1 cellular context compared by ENCODE assay signal in the genomic region with DNA sequence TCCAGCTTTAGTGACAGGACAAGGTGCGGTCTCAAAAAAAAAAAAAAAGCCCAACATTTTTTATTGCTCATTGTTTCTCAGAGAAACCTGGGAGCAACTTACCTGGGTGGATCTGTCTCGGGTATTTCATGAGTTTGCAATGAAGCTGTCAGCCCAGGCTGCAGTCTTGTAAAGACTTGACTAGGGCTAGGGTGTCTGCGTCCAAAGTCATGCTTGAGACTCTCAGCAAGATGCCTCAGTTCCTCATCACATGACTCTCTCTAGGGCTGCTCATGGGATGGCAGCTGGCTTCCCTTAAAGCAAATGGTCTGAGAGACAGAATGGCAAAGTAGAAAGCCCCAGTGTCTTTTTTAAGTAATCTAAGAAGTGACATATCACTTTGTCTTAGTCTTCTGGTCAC.
TF ChIP-seq lines count a peak whose summit lies in the region.

No MANE protein-coding gene starts in this region.

TF ChIP-seq in GM12878, 131 proteins besides CTCF, POLR2A, EP300 and RAD21:
- TF ChIP-seq SREBF1 (IDR thresholded peaks at IDR 0.05; ENCODE audit: low read length) = no peak
- TF ChIP-seq, protein P1, sequence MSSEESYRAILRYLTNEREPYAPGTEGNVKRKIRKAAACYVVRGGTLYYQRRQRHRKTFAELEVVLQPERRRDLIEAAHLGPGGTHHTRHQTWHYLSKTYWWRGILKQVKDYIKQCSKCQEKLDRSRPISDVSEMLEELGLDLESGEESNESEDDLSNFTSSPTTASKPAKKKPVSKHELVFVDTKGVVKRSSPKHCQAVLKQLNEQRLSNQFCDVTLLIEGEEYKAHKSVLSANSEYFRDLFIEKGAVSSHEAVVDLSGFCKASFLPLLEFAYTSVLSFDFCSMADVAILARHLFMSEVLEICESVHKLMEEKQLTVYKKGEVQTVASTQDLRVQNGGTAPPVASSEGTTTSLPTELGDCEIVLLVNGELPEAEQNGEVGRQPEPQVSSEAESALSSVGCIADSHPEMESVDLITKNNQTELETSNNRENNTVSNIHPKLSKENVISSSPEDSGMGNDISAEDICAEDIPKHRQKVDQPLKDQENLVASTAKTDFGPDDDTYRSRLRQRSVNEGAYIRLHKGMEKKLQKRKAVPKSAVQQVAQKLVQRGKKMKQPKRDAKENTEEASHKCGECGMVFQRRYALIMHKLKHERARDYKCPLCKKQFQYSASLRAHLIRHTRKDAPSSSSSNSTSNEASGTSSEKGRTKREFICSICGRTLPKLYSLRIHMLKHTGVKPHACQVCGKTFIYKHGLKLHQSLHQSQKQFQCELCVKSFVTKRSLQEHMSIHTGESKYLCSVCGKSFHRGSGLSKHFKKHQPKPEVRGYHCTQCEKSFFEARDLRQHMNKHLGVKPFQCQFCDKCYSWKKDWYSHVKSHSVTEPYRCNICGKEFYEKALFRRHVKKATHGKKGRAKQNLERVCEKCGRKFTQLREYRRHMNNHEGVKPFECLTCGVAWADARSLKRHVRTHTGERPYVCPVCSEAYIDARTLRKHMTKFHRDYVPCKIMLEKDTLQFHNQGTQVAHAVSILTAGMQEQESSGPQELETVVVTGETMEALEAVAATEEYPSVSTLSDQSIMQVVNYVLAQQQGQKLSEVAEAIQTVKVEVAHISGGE (CRISPR knock-in tag; IDR thresholded peaks at IDR 0.05) = no peak
- TF ChIP-seq, protein P2, sequence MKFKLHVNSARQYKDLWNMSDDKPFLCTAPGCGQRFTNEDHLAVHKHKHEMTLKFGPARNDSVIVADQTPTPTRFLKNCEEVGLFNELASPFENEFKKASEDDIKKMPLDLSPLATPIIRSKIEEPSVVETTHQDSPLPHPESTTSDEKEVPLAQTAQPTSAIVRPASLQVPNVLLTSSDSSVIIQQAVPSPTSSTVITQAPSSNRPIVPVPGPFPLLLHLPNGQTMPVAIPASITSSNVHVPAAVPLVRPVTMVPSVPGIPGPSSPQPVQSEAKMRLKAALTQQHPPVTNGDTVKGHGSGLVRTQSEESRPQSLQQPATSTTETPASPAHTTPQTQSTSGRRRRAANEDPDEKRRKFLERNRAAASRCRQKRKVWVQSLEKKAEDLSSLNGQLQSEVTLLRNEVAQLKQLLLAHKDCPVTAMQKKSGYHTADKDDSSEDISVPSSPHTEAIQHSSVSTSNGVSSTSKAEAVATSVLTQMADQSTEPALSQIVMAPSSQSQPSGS (IDR thresholded peaks at IDR 0.05; ENCODE audit: low read length) = no peak
- no peak for TF ChIP-seq EZH2 (IDR thresholded peaks at IDR 0.05; ENCODE audit: borderline replicate concordance, control insufficient read depth, low read depth, low read length)
- TF ChIP-seq, protein P3, sequence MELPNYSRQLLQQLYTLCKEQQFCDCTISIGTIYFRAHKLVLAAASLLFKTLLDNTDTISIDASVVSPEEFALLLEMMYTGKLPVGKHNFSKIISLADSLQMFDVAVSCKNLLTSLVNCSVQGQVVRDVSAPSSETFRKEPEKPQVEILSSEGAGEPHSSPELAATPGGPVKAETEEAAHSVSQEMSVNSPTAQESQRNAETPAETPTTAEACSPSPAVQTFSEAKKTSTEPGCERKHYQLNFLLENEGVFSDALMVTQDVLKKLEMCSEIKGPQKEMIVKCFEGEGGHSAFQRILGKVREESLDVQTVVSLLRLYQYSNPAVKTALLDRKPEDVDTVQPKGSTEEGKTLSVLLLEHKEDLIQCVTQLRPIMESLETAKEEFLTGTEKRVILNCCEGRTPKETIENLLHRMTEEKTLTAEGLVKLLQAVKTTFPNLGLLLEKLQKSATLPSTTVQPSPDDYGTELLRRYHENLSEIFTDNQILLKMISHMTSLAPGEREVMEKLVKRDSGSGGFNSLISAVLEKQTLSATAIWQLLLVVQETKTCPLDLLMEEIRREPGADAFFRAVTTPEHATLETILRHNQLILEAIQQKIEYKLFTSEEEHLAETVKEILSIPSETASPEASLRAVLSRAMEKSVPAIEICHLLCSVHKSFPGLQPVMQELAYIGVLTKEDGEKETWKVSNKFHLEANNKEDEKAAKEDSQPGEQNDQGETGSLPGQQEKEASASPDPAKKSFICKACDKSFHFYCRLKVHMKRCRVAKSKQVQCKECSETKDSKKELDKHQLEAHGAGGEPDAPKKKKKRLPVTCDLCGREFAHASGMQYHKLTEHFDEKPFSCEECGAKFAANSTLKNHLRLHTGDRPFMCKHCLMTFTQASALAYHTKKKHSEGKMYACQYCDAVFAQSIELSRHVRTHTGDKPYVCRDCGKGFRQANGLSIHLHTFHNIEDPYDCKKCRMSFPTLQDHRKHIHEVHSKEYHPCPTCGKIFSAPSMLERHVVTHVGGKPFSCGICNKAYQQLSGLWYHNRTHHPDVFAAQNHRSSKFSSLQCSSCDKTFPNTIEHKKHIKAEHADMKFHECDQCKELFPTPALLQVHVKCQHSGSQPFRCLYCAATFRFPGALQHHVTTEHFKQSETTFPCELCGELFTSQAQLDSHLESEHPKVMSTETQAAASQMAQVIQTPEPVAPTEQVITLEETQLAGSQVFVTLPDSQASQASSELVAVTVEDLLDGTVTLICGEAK (IDR thresholded peaks at IDR 0.05; ENCODE audit: borderline replicate concordance) = no peak
- TF ChIP-seq, protein P4, sequence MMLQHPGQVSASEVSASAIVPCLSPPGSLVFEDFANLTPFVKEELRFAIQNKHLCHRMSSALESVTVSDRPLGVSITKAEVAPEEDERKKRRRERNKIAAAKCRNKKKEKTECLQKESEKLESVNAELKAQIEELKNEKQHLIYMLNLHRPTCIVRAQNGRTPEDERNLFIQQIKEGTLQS (IDR thresholded peaks at IDR 0.05; ENCODE audit: borderline replicate concordance, extremely low read depth, low read depth, low read length) = no peak
- TF ChIP-seq, protein P5, sequence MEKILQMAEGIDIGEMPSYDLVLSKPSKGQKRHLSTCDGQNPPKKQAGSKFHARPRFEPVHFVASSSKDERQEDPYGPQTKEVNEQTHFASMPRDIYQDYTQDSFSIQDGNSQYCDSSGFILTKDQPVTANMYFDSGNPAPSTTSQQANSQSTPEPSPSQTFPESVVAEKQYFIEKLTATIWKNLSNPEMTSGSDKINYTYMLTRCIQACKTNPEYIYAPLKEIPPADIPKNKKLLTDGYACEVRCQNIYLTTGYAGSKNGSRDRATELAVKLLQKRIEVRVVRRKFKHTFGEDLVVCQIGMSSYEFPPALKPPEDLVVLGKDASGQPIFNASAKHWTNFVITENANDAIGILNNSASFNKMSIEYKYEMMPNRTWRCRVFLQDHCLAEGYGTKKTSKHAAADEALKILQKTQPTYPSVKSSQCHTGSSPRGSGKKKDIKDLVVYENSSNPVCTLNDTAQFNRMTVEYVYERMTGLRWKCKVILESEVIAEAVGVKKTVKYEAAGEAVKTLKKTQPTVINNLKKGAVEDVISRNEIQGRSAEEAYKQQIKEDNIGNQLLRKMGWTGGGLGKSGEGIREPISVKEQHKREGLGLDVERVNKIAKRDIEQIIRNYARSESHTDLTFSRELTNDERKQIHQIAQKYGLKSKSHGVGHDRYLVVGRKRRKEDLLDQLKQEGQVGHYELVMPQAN (conservative IDR thresholded peaks at IDR 0.05) = no peak
- TF ChIP-seq, protein P6, sequence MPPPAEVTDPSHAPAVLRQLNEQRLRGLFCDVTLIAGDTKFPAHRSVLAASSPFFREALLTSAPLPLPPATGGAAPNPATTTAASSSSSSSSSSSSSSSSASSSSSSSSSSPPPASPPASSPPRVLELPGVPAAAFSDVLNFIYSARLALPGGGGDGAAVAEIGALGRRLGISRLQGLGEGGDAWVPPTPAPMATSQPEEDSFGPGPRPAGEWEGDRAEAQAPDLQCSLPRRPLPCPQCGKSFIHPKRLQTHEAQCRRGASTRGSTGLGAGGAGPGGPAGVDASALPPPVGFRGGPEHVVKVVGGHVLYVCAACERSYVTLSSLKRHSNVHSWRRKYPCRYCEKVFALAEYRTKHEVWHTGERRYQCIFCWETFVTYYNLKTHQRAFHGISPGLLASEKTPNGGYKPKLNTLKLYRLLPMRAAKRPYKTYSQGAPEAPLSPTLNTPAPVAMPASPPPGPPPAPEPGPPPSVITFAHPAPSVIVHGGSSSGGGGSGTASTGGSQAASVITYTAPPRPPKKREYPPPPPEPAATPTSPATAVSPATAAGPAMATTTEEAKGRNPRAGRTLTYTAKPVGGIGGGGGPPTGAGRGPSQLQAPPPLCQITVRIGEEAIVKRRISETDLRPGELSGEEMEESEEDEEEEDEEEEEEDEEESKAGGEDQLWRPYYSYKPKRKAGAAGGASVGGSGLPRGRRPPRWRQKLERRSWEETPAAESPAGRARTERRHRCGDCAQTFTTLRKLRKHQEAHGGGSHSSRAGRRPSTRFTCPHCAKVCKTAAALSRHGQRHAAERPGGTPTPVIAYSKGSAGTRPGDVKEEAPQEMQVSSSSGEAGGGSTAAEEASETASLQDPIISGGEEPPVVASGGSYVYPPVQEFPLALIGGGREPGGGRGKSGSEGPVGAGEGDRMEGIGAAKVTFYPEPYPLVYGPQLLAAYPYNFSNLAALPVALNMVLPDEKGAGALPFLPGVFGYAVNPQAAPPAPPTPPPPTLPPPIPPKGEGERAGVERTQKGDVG (CRISPR knock-in tag; IDR thresholded peaks at IDR 0.05) = no peak
- TF ChIP-seq PML (IDR thresholded peaks at IDR 0.05; ENCODE audit: low read length) = no peak
- TF ChIP-seq RUNX3 (IDR thresholded peaks at IDR 0.05; ENCODE audit: low read length) = no peak
- no peak for TF ChIP-seq HDGF (IDR thresholded peaks at IDR 0.05)
- no peak for TF ChIP-seq NRF1 (conservative IDR thresholded peaks at IDR 0.05; ENCODE audit: low read depth, low read length)
- TF ChIP-seq FOXM1 (IDR thresholded peaks at IDR 0.05; ENCODE audit: low read depth, low read length) = no peak
- no peak for TF ChIP-seq ESRRA (IDR thresholded peaks at IDR 0.05; ENCODE audit: low read length)
- no peak for TF ChIP-seq ZNF217 (IDR thresholded peaks at IDR 0.05)
- no peak for TF ChIP-seq MYC (IDR thresholded peaks at IDR 0.05; ENCODE audit: insufficient read depth, insufficient read length, insufficient replicate concordance, low read length, severe bottlenecking)
- no peak for TF ChIP-seq CHD2 (IDR thresholded peaks at IDR 0.05; ENCODE audit: borderline replicate concordance, low read depth, low read length)
- no peak for TF ChIP-seq HCFC1 (IDR thresholded peaks at IDR 0.05; ENCODE audit: low read length)
- no peak for TF ChIP-seq KDM1A (IDR thresholded peaks at IDR 0.05; ENCODE audit: borderline replicate concordance)
- no peak for TF ChIP-seq TCF3 (IDR thresholded peaks at IDR 0.05; ENCODE audit: borderline replicate concordance, insufficient read depth, low read depth, low read length)
